20 cellular contexts compared by ENCODE assay signal in the genomic region with DNA sequence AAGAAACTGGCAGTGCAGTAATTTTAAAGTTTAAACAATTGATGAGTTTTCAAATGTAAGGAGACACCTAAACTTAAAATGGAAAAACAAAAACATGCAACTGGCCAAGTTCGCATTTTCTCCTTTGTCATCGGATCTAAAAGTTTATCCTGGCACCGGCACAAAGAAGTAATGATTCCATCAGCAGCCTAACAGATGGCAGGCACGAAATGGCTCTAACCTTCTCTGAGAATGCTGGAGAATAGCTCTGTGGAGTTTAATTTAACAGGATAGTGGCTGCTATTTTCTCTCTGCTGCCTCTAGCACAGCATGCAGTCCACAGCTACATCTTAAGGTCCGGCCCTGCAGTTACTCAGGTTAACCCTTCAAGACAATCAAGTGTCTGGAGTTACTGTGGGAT.
DNase-seq lines count a peak whose midpoint lies in the region; ATAC-seq, FAIRE-seq and TF ChIP-seq lines count a peak whose summit lies in the region.
"Had no signal": no experiment of that assay in that cellular context is flagged by ENCODE, and none has a peak within 500 bp of the region (broad histone marks: within the 10 kb centered on the region; RNA-seq: fewer than 3 reads in every experiment).

No MANE protein-coding gene starts in this region.

- H3K9me3 ChIP-seq in breast epithelium (peaks cover 4 to 9% of the 10 kb centered on the region in 2 donors), gastrocnemius medialis (peaks cover 0 to 10% (median 0%) of the 10 kb centered on the region in 3 donors)
- H3K9me3 ChIP-seq: Caco-2 had no signal

- H3K36me3 ChIP-seq in breast epithelium (no peaks in the 10 kb centered on the region), gastrocnemius medialis (no peaks in the 10 kb centered on the region)
- H3K36me3 ChIP-seq: WERI-Rb-1 had no signal

- no peaks in the 10 kb centered on the region for H3K4me1 ChIP-seq in breast epithelium
- H3K4me1 ChIP-seq in gastrocnemius medialis, result no peaks in the 10 kb centered on the region
- H3K4me1 ChIP-seq: Caco-2 had no signal

- POLR2A ChIA-PET in MCF 10A (lab: Yijun Ruan, JAX), result interaction anchor here (1.0 to 1.1 kb wide), 2 partner anchors 11 to 23 kb away, joined by 3 to 5 read pairs; no protein-coding TSS in a partner anchor

- ATAC-seq in GM19397 (IDR thresholded peaks at IDR 0.05; ENCODE audit: unreplicated experiment) (no peak), gastrocnemius medialis (no peak)
- ATAC-seq: left lobe of liver; natural killer cell treated with Interleukin-12 subunit alpha and Interleukin-12 subunit beta and Interleukin-15 and Interleukin-18, amount 100 ng/mL, for 72 hours had no signal

- CTCF ChIA-PET in MCF 10A (lab: Yijun Ruan, JAX), result interaction anchor here (0.9 kb wide), 1 partner anchor 71 kb away, joined by 3 read pairs; no protein-coding TSS in a partner anchor

- no peaks in the 10 kb centered on the region for H3K36me3 Mint-ChIP-seq in MCF 10A (ENCODE audit: insufficient read depth, unreplicated experiment)
- H3K36me3 Mint-ChIP-seq: natural killer cell treated with Interleukin-12 subunit alpha and Interleukin-12 subunit beta and Interleukin-15 and Interleukin-18, amount 100 ng/mL, for 72 hours had no signal

- in situ Hi-C loops in gastrocnemius medialis (cut with MboI; ENCODE audit: low sequenced_read_pairs in 4 of 4), result no loop called here

- no peak overlapping the region for H3K4me3 ChIP-seq in breast epithelium
- H3K4me3 ChIP-seq in gastrocnemius medialis, result no peak overlapping the region

- H3K27ac ChIP-seq in breast epithelium (no peak overlapping the region), gastrocnemius medialis (no peak overlapping the region)
- H3K27ac ChIP-seq: WERI-Rb-1 had no signal

- BruUV-seq in MCF 10A (replicated peaks; lab: Mats Ljungman, UMichigan), result no TSS peak

- peaks cover 8% of the 10 kb centered on the region for H3K4me1 Mint-ChIP-seq in MCF 10A (ENCODE audit: insufficient read depth, unreplicated experiment)

- FAIRE-seq in GM12891 (lab: Jason Lieb, UNC), result no peak
- FAIRE-seq: bronchial epithelial cell, endometrium had no signal

- H3K4me3 Mint-ChIP-seq in MCF 10A (ENCODE audit: unreplicated experiment), result no peak overlapping the region
- H3K4me3 Mint-ChIP-seq: natural killer cell treated with Interleukin-12 subunit alpha and Interleukin-12 subunit beta and Interleukin-15 and Interleukin-18, amount 100 ng/mL, for 72 hours; type B pancreatic cell had no signal

- peak; percentile 55 for DNase-seq in MCF 10A (ENCODE audit: unreplicated experiment)
- DNase-seq in breast epithelium (ENCODE audit: low spot score in 2 of 2), result no peak
- peak; percentile 81 for DNase-seq in astrocyte of the hippocampus (ENCODE audit: low read depth, low spot score)
- DNase-seq in hepatic stellate cell (ENCODE audit: low spot score), result peak; percentile 6
- DNase-seq in gastrocnemius medialis, result no peak
- DNase-seq in GOT3 (lab: John Stamatoyannopoulos, UW), result no peak
- no peak for DNase-seq in GM12891 (ENCODE audit: insufficient read length, low spot score)
- DNase-seq: 8988T; Caco-2; NCI-H1092; NCI-H345; retina; stimulated activated CD4-positive, alpha-beta T cell treated with anti-CD3 and anti-CD28 coated beads, Interleukin-4, amount 100 ng/mL, for 24 hours; WERI-Rb-1 had no signal

- no peaks in the 10 kb centered on the region for H3K27me3 ChIP-seq in breast epithelium
- H3K27me3 ChIP-seq in gastrocnemius medialis, result no peaks in the 10 kb centered on the region

- H3K27me3 Mint-ChIP-seq in MCF 10A (ENCODE audit: insufficient read depth, unreplicated experiment), result no peaks in the 10 kb centered on the region
- H3K27me3 Mint-ChIP-seq: natural killer cell treated with Interleukin-12 subunit alpha and Interleukin-12 subunit beta and Interleukin-15 and Interleukin-18, amount 100 ng/mL, for 72 hours; type B pancreatic cell had no signal

- no peaks in the 10 kb centered on the region for H3K9me3 Mint-ChIP-seq in MCF 10A (ENCODE audit: unreplicated experiment)

- TF ChIP-seq CTCF in MCF 10A (IDR thresholded peaks at IDR 0.05; ENCODE audit: unreplicated experiment), result no peak
- no peak for TF ChIP-seq CTCF in breast epithelium (IDR thresholded peaks at IDR 0.05)
- no peak for TF ChIP-seq CTCF in gastrocnemius medialis (IDR thresholded peaks at IDR 0.05 in 4 of 5, conservative IDR thresholded peaks at IDR 0.05 in 1 of 5)

- intact Hi-C loops in MCF 10A (cut with micrococcal nuclease) (no loop called here), breast epithelium (cut with DNase I; ENCODE audit: low total_unique reads) (no loop called here), gastrocnemius medialis (cut with DNase I; ENCODE audit: low total_unique reads) (no loop called here)

- no peak overlapping the region for H3K27ac Mint-ChIP-seq in MCF 10A (ENCODE audit: low read depth, unreplicated experiment)
- H3K27ac Mint-ChIP-seq: natural killer cell treated with Interleukin-12 subunit alpha and Interleukin-12 subunit beta and Interleukin-15 and Interleukin-18, amount 100 ng/mL, for 72 hours; type B pancreatic cell had no signal

- TF ChIP-seq POLR2A in breast epithelium (IDR thresholded peaks at IDR 0.05) (no peak), gastrocnemius medialis (IDR thresholded peaks at IDR 0.05) (no peak), GM12891 (IDR thresholded peaks at IDR 0.05; ENCODE audit: low read depth, low read length) (no peak)

TF ChIP-seq in GM12891, 5 proteins besides CTCF, POLR2A, EP300 and RAD21:
- TF ChIP-seq POLR2AphosphoS5 (IDR thresholded peaks at IDR 0.05; ENCODE audit: low read depth, low read length) (no peak), SPI1 (IDR thresholded peaks at IDR 0.05; ENCODE audit: low read depth, low read length) (no peak), PAX5 (IDR thresholded peaks at IDR 0.05; ENCODE audit: insufficient read depth, low read length, severe bottlenecking) (no peak), POU2F2 (IDR thresholded peaks at IDR 0.05; ENCODE audit: low read depth, low read length) (no peak), TAF1 (IDR thresholded peaks at IDR 0.05; ENCODE audit: low read depth, low read length) (no peak)

Comparison
In these comparisons a context has a peak if more than half of its experiments do, and no peak if none do; other contexts are left out.
1. DNase-seq: peak in MCF 10A (single experiment), astrocyte of the hippocampus (single experiment) and hepatic stellate cell (single experiment); none in breast epithelium (0 of 2), gastrocnemius medialis (0 of 2), GOT3 (single experiment) and GM12891 (single experiment).